ENCODE assay signal across 8 cellular contexts in the genomic region with DNA sequence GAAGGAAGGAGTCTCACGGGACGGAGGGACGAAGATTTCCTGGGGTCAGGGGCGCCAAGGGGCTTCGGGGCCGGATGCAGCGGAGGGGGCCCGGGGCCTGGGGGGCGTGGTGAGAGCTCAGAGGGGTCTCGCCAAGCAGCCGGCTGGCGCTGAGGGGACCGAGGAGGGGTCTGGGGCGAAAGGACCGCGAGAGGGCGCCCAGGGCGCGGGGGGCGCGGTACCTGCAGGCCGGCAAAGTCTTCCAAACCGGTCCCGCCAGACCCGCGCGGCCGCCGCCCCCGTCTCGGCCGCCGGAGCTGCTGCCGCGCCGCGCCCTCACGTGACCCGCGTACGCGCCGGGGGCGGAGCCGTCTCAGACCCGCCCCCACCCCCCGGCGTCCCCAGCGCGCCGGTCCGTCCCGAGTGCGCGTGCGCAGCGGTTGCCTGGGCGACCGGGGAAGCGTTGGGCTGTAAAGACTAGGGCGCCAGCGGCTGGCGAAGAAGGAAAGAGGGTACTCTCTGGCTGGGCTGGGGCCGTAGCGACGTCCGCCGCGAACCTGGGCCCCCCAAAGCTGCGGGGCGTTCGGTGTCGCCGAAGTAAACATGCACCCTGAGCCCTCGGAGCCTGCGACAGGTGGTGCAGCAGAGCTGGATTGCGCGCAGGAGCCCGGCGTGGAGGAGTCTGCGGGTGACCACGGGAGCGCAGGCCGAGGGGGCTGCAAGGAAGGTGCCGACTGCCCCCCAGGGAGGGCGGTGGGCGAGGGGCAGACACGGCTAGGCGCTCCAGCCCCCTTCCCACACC. TPM values are rescaled to one million over a fixed set of nuclear protein-coding genes. Genes with fewer than 3 reads are reported as not detected.
DNase-seq lines count a peak whose midpoint lies in the region; ATAC-seq lines count a peak whose summit lies in the region.

A gene (plus strand): TSS at position 450 of the 781 bp plus-strand sequence. CDS start 133 bp downstream, at position 583.
A gene (minus strand): TSS at position 319 of the 781 bp plus-strand sequence. CDS start 13,856 bp downstream, outside the sequence.

- DNase-seq in ELF-1 (ENCODE audit: low read depth, low spot score): peak; percentile 92
- DNase-seq in SJCRH30: peak; percentile 68 to 83
- DNase-seq in activated naive CD4-positive, alpha-beta T cell (lab: John Stamatoyannopoulos, UW): peak; percentile 90 to 96 (median 92)
- DNase-seq in germinal center (ENCODE audit: low spot score): peak; percentile 98
- DNase-seq in nucleus accumbens (lab: John Stamatoyannopoulos, UW): peak in 55 of 56 donors; percentile 37 to 96 (median 84)
- DNase-seq in substantia nigra (lab: John Stamatoyannopoulos, UW): peak; percentile 41 to 96 (median 83)

- H3K9me3 ChIP-seq in KOPT-K1 (ENCODE audit: insufficient read depth, low read length, poor library complexity, severe bottlenecking): no peaks in the 10 kb centered on the region
- no peaks in the 10 kb centered on the region for H3K9me3 ChIP-seq in SJCRH30 (replicated peaks)

- H3K27ac ChIP-seq in KOPT-K1 (ENCODE audit: low read depth, low read length, poor library complexity, severe bottlenecking) (peak within 1 kb of the TSS; percentile 72), SJCRH30 (no peak within 1 kb of the TSS; the same call in 1 of the 2 replicates), substantia nigra (ENCODE audit: low read depth, low read length, poor library complexity, severe bottlenecking) (peak within 1 kb of the TSS; percentile 68)

- peak within 1 kb of the TSS; percentile 66 for H3K4me3 ChIP-seq in SJCRH30

- no peaks in the 10 kb centered on the region for H3K4me1 ChIP-seq in SJCRH30

- peak; percentile 82 for ATAC-seq in GM21825 (IDR thresholded peaks at IDR 0.05; ENCODE audit: unreplicated experiment)

- H3K27me3 ChIP-seq in SJCRH30: no peaks in the 10 kb centered on the region

- H3K36me3 ChIP-seq in KOPT-K1 (ENCODE audit: insufficient read depth, low read length): no peaks in the 10 kb centered on the region
- H3K36me3 ChIP-seq in SJCRH30: no peaks in the 10 kb centered on the region

RNA-seq across cellular contexts. Expression of the first gene that starts in this region (rescaled TPM):
- 0.18 TPM in 1 of 2 replicates, not detected in the other for total RNA-seq in SJCRH30 (2014; rRNA removed; shearing (Covaris generic))

RNA-seq across cellular contexts. Expression of the second gene that starts in this region (rescaled TPM):
- 22.1 and 22.5 TPM in 2 replicates for total RNA-seq in SJCRH30 (2014; rRNA removed; shearing (Covaris generic))
